1 cellular context compared by ENCODE assay signal in the genomic region with DNA sequence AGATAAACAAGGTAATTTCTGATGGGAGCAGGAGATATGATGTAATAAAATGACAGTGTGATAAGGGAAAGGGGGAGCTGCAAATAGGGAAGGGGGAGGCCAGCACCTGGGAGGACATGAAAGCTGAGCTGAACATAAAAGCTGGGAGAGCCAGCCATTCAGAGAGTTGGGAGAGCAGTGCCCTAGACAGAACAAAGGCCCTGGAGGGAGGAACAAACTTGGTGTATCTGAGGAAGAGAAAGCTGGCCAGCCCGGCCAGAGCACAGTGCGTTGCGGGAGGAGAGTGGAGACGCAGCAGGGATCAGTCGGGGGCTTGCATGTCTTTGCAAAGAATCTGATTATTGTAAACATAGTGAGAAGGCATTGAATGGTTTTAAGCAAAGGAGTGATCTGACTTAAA.
A peak's percentile ranks its signal among the peaks of the same experiment; 100 is the strongest.
TF ChIP-seq lines count a peak whose summit lies in the region.

No MANE protein-coding gene starts in this region.

TF ChIP-seq in GM23338, 12 proteins besides CTCF, POLR2A, EP300 and RAD21:
- TF ChIP-seq, protein P1, sequence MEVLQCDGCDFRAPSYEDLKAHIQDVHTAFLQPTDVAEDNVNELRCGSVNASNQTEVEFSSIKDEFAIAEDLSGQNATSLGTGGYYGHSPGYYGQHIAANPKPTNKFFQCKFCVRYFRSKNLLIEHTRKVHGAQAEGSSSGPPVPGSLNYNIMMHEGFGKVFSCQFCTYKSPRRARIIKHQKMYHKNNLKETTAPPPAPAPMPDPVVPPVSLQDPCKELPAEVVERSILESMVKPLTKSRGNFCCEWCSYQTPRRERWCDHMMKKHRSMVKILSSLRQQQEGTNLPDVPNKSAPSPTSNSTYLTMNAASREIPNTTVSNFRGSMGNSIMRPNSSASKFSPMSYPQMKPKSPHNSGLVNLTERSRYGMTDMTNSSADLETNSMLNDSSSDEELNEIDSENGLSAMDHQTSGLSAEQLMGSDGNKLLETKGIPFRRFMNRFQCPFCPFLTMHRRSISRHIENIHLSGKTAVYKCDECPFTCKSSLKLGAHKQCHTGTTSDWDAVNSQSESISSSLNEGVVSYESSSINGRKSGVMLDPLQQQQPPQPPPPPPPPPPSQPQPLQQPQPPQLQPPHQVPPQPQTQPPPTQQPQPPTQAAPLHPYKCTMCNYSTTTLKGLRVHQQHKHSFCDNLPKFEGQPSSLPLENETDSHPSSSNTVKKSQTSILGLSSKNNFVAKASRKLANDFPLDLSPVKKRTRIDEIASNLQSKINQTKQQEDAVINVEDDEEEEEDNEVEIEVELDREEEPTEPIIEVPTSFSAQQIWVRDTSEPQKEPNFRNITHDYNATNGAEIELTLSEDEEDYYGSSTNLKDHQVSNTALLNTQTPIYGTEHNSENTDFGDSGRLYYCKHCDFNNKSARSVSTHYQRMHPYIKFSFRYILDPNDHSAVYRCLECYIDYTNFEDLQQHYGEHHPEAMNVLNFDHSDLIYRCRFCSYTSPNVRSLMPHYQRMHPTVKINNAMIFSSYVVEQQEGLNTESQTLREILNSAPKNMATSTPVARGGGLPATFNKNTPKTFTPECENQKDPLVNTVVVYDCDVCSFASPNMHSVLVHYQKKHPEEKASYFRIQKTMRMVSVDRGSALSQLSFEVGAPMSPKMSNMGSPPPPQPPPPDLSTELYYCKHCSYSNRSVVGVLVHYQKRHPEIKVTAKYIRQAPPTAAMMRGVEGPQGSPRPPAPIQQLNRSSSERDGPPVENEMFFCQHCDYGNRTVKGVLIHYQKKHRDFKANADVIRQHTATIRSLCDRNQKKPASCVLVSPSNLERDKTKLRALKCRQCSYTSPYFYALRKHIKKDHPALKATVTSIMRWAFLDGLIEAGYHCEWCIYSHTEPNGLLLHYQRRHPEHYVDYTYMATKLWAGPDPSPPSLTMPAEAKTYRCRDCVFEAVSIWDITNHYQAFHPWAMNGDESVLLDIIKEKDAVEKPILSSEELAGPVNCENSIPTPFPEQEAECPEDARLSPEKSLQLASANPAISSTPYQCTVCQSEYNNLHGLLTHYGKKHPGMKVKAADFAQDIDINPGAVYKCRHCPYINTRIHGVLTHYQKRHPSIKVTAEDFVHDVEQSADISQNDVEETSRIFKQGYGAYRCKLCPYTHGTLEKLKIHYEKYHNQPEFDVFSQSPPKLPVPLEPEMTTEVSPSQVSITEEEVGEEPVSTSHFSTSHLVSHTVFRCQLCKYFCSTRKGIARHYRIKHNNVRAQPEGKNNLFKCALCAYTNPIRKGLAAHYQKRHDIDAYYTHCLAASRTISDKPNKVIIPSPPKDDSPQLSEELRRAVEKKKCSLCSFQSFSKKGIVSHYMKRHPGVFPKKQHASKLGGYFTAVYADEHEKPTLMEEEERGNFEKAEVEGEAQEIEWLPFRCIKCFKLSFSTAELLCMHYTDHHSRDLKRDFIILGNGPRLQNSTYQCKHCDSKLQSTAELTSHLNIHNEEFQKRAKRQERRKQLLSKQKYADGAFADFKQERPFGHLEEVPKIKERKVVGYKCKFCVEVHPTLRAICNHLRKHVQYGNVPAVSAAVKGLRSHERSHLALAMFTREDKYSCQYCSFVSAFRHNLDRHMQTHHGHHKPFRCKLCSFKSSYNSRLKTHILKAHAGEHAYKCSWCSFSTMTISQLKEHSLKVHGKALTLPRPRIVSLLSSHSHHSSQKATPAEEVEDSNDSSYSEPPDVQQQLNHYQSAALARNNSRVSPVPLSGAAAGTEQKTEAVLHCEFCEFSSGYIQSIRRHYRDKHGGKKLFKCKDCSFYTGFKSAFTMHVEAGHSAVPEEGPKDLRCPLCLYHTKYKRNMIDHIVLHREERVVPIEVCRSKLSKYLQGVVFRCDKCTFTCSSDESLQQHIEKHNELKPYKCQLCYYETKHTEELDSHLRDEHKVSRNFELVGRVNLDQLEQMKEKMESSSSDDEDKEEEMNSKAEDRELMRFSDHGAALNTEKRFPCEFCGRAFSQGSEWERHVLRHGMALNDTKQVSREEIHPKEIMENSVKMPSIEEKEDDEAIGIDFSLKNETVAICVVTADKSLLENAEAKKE (CRISPR knock-in tag; IDR thresholded peaks at IDR 0.05): peak; percentile 85
- no peak for TF ChIP-seq EZH2 (IDR thresholded peaks at IDR 0.05; ENCODE audit: low read depth, unreplicated experiment)
